8 cellular contexts compared by ENCODE assay signal in the genomic region with DNA sequence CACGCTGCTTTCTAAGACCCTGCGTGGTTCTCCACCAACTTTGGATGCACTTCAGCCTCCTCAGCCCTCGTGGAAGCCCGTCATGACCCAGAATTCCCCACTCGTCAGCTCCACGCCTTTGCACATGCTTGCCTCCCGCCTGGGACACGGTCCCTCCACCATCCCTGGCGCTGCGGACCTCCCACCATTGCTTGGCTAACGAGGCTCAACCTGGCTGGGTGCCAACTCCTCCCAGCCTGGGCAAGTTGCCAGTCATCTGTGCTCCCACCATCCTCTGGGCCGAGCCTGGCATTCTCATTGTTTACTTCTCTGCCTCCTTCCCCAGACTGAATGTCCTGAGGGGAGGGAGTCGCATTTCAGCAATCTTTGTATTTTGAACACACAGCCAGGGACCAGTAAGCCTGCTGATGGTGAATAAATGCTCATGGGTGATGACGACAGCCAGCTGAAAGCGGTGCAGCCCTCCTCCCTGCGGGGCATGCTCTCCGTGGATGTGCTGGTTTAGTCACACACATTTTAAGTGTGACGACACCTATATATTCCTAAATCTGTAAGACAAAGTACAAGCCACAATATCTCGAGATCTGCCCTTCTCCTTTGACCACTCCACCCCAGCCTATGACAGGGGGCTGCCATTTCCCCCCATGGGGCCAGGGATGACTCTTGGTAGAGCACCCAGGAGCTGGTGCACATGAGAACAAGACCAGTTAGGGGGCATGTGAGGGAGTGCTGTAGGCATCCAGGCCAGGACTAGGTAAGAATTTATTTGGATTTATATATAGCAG. TPM values are rescaled to one million over a fixed set of nuclear protein-coding genes. Genes with fewer than 3 reads are reported as not detected.
A peak's percentile ranks its signal among the peaks of the same experiment; 100 is the strongest.
DNase-seq lines count a peak whose midpoint lies in the region; ATAC-seq and TF ChIP-seq lines count a peak whose summit lies in the region.

No MANE protein-coding gene starts in this region.

- peak; percentile 84 to 99 for TF ChIP-seq EP300 in tibial nerve (IDR thresholded peaks at IDR 0.05)

- peak in 1 of 2 donors; percentile 27 for TF ChIP-seq POLR2A in tibial nerve (IDR thresholded peaks at IDR 0.05)

- peaks cover 41% of the 10 kb centered on the region for H3K4me1 ChIP-seq in PC-9 (replicated peaks; ENCODE audit: insufficient read depth)
- peaks cover 0 to 48% (median 14%) of the 10 kb centered on the region in 4 donors for H3K4me1 ChIP-seq in tibial nerve

- H3K36me3 ChIP-seq in PC-9 (ENCODE audit: low read depth) (no peaks in the 10 kb centered on the region), tibial nerve (no peaks in the 10 kb centered on the region)

- peaks cover 32% of the 10 kb centered on the region for H3F3A ChIP-seq in PC-9 (ENCODE audit: insufficient read depth, low read depth)

- intact Hi-C loops in PC-9 (cut with micrococcal nuclease; ENCODE audit: unreplicated experiment) = loop anchor here (1.0 to 2.0 kb wide), 5 partner anchors 27 to 148 kb away; partner anchors contain the start of gene ANKRD33B

- H2AFZ ChIP-seq in PC-9 = no peak overlapping the region

- POLR2A ChIA-PET in PC-9 (lab: Charles Lee; ENCODE audit: unreplicated experiment) = interaction anchor here (1.0 kb wide), 1 partner anchor 148 kb away, joined by 3 read pairs; no protein-coding TSS in a partner anchor

- peak; percentile 53 for ATAC-seq in GM21723 (IDR thresholded peaks at IDR 0.05; ENCODE audit: unreplicated experiment)

- no peaks in the 10 kb centered on the region for H4K20me1 ChIP-seq in PC-9 (ENCODE audit: insufficient read depth)

- 16 to 17% methylated on average over 19 of the region's 19 CpGs for WGBS in tibial nerve, 2 donors

- H3K9me2 ChIP-seq in PC-9 (ENCODE audit: insufficient read depth) = no peaks in the 10 kb centered on the region

- H3K27me3 ChIP-seq in PC-9 (ENCODE audit: insufficient read depth, low read depth) = no peaks in the 10 kb centered on the region
- no peaks in the 10 kb centered on the region for H3K27me3 ChIP-seq in tibial nerve

- H3K4me3 ChIP-seq in PC-9 = peak overlapping the region; percentile 4; the same call in 1 of the 2 replicates
- H3K4me3 ChIP-seq in tibial nerve = no peak overlapping the region

- H3K79me2 ChIP-seq in PC-9 (ENCODE audit: low read depth) = peaks cover 24% of the 10 kb centered on the region; the same call in 1 of the 2 replicates

- peak; percentile 70 for DNase-seq in G401 (ENCODE audit: low spot score)
- peak in 75 of 76 experiments; percentile 4 to 84 (median 68) for DNase-seq in HUDEP-2 (lab: John Stamatoyannopoulos, UW; ENCODE audit: unreplicated experiment in 76 of 76)
- DNase-seq in PC-9 = peak; percentile 93 to 99
- peak; percentile 72 to 95 for DNase-seq in dermis microvascular lymphatic vessel endothelial cell (ENCODE audit: low read depth in 2 of 2)
- DNase-seq in lung microvascular endothelial cell (ENCODE audit: low read depth in 2 of 2) = peak; percentile 91 to 94
- DNase-seq in tibial nerve (ENCODE audit: low spot score in 2 of 2) = peak; percentile 85 to 91
- no peak for DNase-seq in GDM1 (lab: John Stamatoyannopoulos, UW)

- H3K9me3 ChIP-seq in PC-9 (ENCODE audit: insufficient read depth, low read depth) (no peaks in the 10 kb centered on the region), tibial nerve (no peaks in the 10 kb centered on the region)

- BruUV-seq in PC-9 (replicated peaks; lab: Mats Ljungman, UMichigan) = no TSS peak

- peak overlapping the region; percentile 60 for H3K4me2 ChIP-seq in PC-9

- in situ Hi-C loops in G401 (cut with HindIII; ENCODE audit: low sequenced_read_pairs) = no loop called here

- peak overlapping the region; percentile 46 for H3K27ac ChIP-seq in PC-9
- peak overlapping the region; percentile 76 to 96 (median 88) for H3K27ac ChIP-seq in tibial nerve

- CTCF ChIA-PET in PC-9 (lab: Charles Lee) = interaction anchor here (0.6 to 0.7 kb wide), 3 partner anchors 57 to 265 kb away, joined by 4 to 11 read pairs (median 4); no protein-coding TSS in a partner anchor

- TF ChIP-seq CTCF in PC-9 (conservative IDR thresholded peaks at IDR 0.05) = no peak
- no peak for TF ChIP-seq CTCF in tibial nerve (IDR thresholded peaks at IDR 0.05)

RNA-seq across cellular contexts. Expression of gene ANKRD33B, which starts 37.6 kb away (rescaled TPM):
- total RNA-seq in G401 (2014; rRNA removed; shearing (Covaris generic)) = 5.0 and 7.4 TPM in 2 replicates
- total RNA-seq in PC-9 (2021) (32.1 and 37.4 TPM in 2 replicates), dermis microvascular lymphatic vessel endothelial cell (2.1 TPM in 2 replicates), lung microvascular endothelial cell (1.4 and 2.6 TPM in 2 replicates), tibial nerve (10 to 100 TPM; 21.3 to 34.9 (median 30.5) TPM)
